ENCODE assay signal across 7 cellular contexts in the genomic region with DNA sequence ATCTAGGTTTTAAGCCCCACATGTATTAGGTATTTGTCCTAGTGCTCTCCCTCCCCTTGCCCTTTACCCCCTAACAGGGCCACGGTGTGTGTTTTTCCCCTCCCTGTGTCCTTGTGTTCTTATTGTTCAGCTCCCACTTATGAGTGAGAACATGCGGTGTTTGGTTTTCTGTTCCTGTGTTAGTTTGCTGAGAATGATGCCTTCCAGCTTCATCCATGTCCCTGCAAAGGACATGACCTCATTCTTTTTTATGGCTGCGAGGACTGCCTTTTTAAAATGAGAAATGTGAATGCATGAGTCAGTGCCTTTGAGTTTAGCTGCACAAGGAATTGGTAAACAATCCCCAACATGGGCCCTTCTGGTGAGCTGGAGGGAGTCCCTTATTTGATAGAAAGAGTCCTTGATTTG.
DNase-seq lines count a peak whose midpoint lies in the region; ATAC-seq and TF ChIP-seq lines count a peak whose summit lies in the region.
"Not testable (repeated sequence)": the region's sequence is repeated elsewhere in the genome, so short reads cannot be mapped to it uniquely, and the experiment has no call there.

No MANE protein-coding gene starts in this region.

- POLR2A ChIA-PET in MCF 10A (lab: Yijun Ruan, JAX): interaction anchor here (0.7 to 1.3 kb wide), 4 partner anchors 8 to 22 kb away, joined by 3 to 5 read pairs (median 4); no protein-coding TSS in a partner anchor

- TF ChIP-seq CTCF in HFFc6 (IDR thresholded peaks at IDR 0.05); MCF 10A (IDR thresholded peaks at IDR 0.05; ENCODE audit: unreplicated experiment); fibroblast of mammary gland (conservative IDR thresholded peaks at IDR 0.05; ENCODE audit: control insufficient read depth, insufficient read depth, low read depth, low read length); left lung (IDR thresholded peaks at IDR 0.05): not testable (repeated sequence)

- H3K4me1 Mint-ChIP-seq in HFFc6 (ENCODE audit: low read depth) (peaks cover 18% of the 10 kb centered on the region), MCF 10A (ENCODE audit: insufficient read depth, unreplicated experiment) (peaks cover 19% of the 10 kb centered on the region)

- intact Hi-C loops in MCF 10A (cut with micrococcal nuclease); left lung (cut with DNase I): not testable (repeated sequence)

- H3K4ac ChIP-seq in trophoblast cell (ENCODE audit: low read depth, low read length): not testable (repeated sequence)

- H3K27ac Mint-ChIP-seq in HFFc6 (peak overlapping the region; percentile 20), MCF 10A (ENCODE audit: low read depth, unreplicated experiment) (peak overlapping the region; percentile 63)

- H2AK5ac ChIP-seq in trophoblast cell (ENCODE audit: low read length): not testable (repeated sequence)

- H2BK120ac ChIP-seq in trophoblast cell (ENCODE audit: insufficient read depth, low read length, poor library complexity): not testable (repeated sequence)

- DNase-seq in EH (ENCODE audit: low read depth) (peak; percentile 84), HFFc6 (peak; percentile 73), RPMI7951 (ENCODE audit: low read depth) (peak; percentile 26), MCF 10A (ENCODE audit: unreplicated experiment) (peak; percentile 50), fibroblast of mammary gland (ENCODE audit: low read depth) (peak; percentile 63), trophoblast cell (peak; percentile 25 to 66)
- not testable (repeated sequence) for DNase-seq in left lung

- H3K18ac ChIP-seq in trophoblast cell (ENCODE audit: low read length): not testable (repeated sequence)

- H3K36me3 ChIP-seq in left lung; trophoblast cell (ENCODE audit: control insufficient read depth in 1 of 2, insufficient read depth in 2 of 2, low read length in 2 of 2): not testable (repeated sequence)

- not testable (repeated sequence) for H4K8ac ChIP-seq in trophoblast cell (ENCODE audit: low read depth, low read length)

- ATAC-seq in left lung: peak; percentile 53

- H3K14ac ChIP-seq in trophoblast cell (ENCODE audit: low read length): not testable (repeated sequence)

- peak overlapping the region; percentile 18; the same call in 1 of the 2 replicates for H3K4me3 Mint-ChIP-seq in HFFc6
- peak overlapping the region; percentile 29 for H3K4me3 Mint-ChIP-seq in MCF 10A (ENCODE audit: unreplicated experiment)

- not testable (repeated sequence) for H3K9ac ChIP-seq in trophoblast cell (ENCODE audit: low read length)

- H3K27me3 ChIP-seq in left lung; trophoblast cell (ENCODE audit: insufficient read depth, low read length): not testable (repeated sequence)

- not testable (repeated sequence) for H4K91ac ChIP-seq in trophoblast cell (ENCODE audit: low read depth, low read length)

- not testable (repeated sequence) for H2BK12ac ChIP-seq in trophoblast cell (ENCODE audit: low read length)

- WGBS in trophoblast cell (ENCODE audit: extremely low coverage, insufficient coverage, insufficient read length): no CpG with 5 or more reads among the region's 3 CpGs

- H3K9me3 Mint-ChIP-seq in HFFc6; MCF 10A (ENCODE audit: unreplicated experiment): not testable (repeated sequence)

- not testable (repeated sequence) for H3K9me3 ChIP-seq in left lung; trophoblast cell (ENCODE audit: insufficient read depth, low read depth, low read length)

- H3K27me3 Mint-ChIP-seq in HFFc6 (ENCODE audit: insufficient read depth): peaks cover 25% of the 10 kb centered on the region
- not testable (repeated sequence) for H3K27me3 Mint-ChIP-seq in MCF 10A (ENCODE audit: insufficient read depth, unreplicated experiment)

- H3K79me1 ChIP-seq in trophoblast cell (ENCODE audit: low read length): not testable (repeated sequence)

- not testable (repeated sequence) for H2BK5ac ChIP-seq in trophoblast cell (ENCODE audit: low read depth, low read length, poor library complexity)

- not testable (repeated sequence) for H2AFZ ChIP-seq in trophoblast cell (ENCODE audit: insufficient read depth, low read length, poor library complexity)

- H3K4me3 ChIP-seq in fibroblast of mammary gland (ENCODE audit: control insufficient read depth, low read depth, low read length); left lung; trophoblast cell (ENCODE audit: low read depth, low read length): not testable (repeated sequence)

- CTCF ChIA-PET in MCF 10A (lab: Yijun Ruan, JAX): interaction anchor here (0.6 to 1.5 kb wide), 3 partner anchors 9 to 47 kb away, joined by 3 to 6 read pairs (median 3); no protein-coding TSS in a partner anchor

- not testable (repeated sequence) for H3K4me2 ChIP-seq in trophoblast cell (ENCODE audit: low read length)

- H3K4me1 ChIP-seq in left lung; trophoblast cell (ENCODE audit: control insufficient read depth in 1 of 2, insufficient read depth in 2 of 2, low read length in 2 of 2): not testable (repeated sequence)

- not testable (repeated sequence) for H4K12ac ChIP-seq in trophoblast cell (ENCODE audit: low read depth, low read length)

- H3K27ac ChIP-seq in left lung: not testable (repeated sequence)
- peak overlapping the region; percentile 30 for H3K27ac ChIP-seq in trophoblast cell (ENCODE audit: low read depth, low read length)

- not testable (repeated sequence) for H3K23ac ChIP-seq in trophoblast cell (ENCODE audit: low read length)

- not testable (repeated sequence) for BruUV-seq in MCF 10A (replicated peaks; lab: Mats Ljungman, UMichigan)

- not testable (repeated sequence) for H3K36me3 Mint-ChIP-seq in HFFc6 (ENCODE audit: low read depth); MCF 10A (ENCODE audit: insufficient read depth, unreplicated experiment)

- H3K79me2 ChIP-seq in trophoblast cell (ENCODE audit: control insufficient read depth, insufficient read depth, low read length, poor library complexity): not testable (repeated sequence)
